ENCODE assay signal across 39 cellular contexts in genomic region chr11:7610393-7610792, GRCh38.
"Had no signal": no experiment of that assay in that cellular context is flagged by ENCODE, and none has a peak within 500 bp of the region (broad histone marks: within the 10 kb centered on the region; RNA-seq: fewer than 3 reads in every experiment).

No MANE protein-coding gene starts in this region.

- H3K27ac ChIP-seq: cardiac muscle cell, KMS-11, Peyer's patch, RWPE1, WERI-Rb-1 had no signal

- H3K9me3 ChIP-seq: ascending aorta, Peyer's patch had no signal

- H3K4me3 ChIP-seq: ascending aorta, cardiac muscle cell, Peyer's patch had no signal

- H3K4me1 Mint-ChIP-seq: activated CD4-positive, alpha-beta memory T cell treated with anti-CD3 and anti-CD28 coated beads, Interleukin-2, amount 10 ng/mL, durations not matched to agents 7 days and 5 days; activated CD8-positive, alpha-beta memory T cell treated with anti-CD3 and anti-CD28 coated beads, Interleukin-2, amount 10 ng/mL, durations not matched to agents 7 days and 5 days; activated naive CD4-positive, alpha-beta T cell treated with anti-CD3 and anti-CD28 coated beads, Interleukin-2, amount 50 U/mL, for 24 hours; activated naive CD8-positive, alpha-beta T cell treated with anti-CD3 and anti-CD28 coated beads, Interleukin-2, amount 10 ng/mL, durations not matched to agents 7 days and 5 days had no signal

- H3K27me3 Mint-ChIP-seq: activated CD4-positive, alpha-beta memory T cell treated with anti-CD3 and anti-CD28 coated beads, Interleukin-2, amount 10 ng/mL, durations not matched to agents 7 days and 5 days; activated CD8-positive, alpha-beta memory T cell treated with anti-CD3 and anti-CD28 coated beads, Interleukin-2, amount 10 ng/mL, durations not matched to agents 7 days and 5 days; activated naive CD4-positive, alpha-beta T cell treated with anti-CD3 and anti-CD28 coated beads, Interleukin-2, amount 50 U/mL, for 24 hours; activated naive CD8-positive, alpha-beta T cell treated with anti-CD3 and anti-CD28 coated beads, Interleukin-2, amount 10 ng/mL, durations not matched to agents 7 days and 5 days; activated T-cell treated with anti-CD3 and anti-CD28 coated beads, Interleukin-2, amount 50 U/mL, for 24 hours had no signal

- H3K36me3 ChIP-seq: cardiac muscle cell, WERI-Rb-1 had no signal

- H3K27me3 ChIP-seq: ascending aorta, cardiac muscle cell, Peyer's patch had no signal

- ATAC-seq: activated CD8-positive, alpha-beta memory T cell treated with anti-CD3 and anti-CD28 coated beads, Interleukin-2, amount 10 ng/mL, durations not matched to agents 7 days and 5 days; PC-3; Right ventricle myocardium inferior had no signal

- H3K36me3 Mint-ChIP-seq: activated CD8-positive, alpha-beta memory T cell treated with anti-CD3 and anti-CD28 coated beads, Interleukin-2, amount 10 ng/mL, durations not matched to agents 7 days and 5 days had no signal

- H3K4me3 Mint-ChIP-seq: activated CD4-positive, alpha-beta memory T cell treated with anti-CD3 and anti-CD28 coated beads, Interleukin-2, amount 10 ng/mL, durations not matched to agents 7 days and 5 days; activated CD8-positive, alpha-beta memory T cell treated with anti-CD3 and anti-CD28 coated beads, Interleukin-2, amount 10 ng/mL, durations not matched to agents 7 days and 5 days; activated naive CD4-positive, alpha-beta T cell treated with anti-CD3 and anti-CD28 coated beads, Interleukin-2, amount 50 U/mL, for 24 hours; activated naive CD8-positive, alpha-beta T cell treated with anti-CD3 and anti-CD28 coated beads, Interleukin-2, amount 10 ng/mL, durations not matched to agents 7 days and 5 days; activated T-cell treated with anti-CD3 and anti-CD28 coated beads, Interleukin-2, amount 50 U/mL, for 24 hours had no signal

- DNase-seq: activated CD4-positive, alpha-beta memory T cell treated with anti-CD3 and anti-CD28 coated beads, Interleukin-2, amount 10 ng/mL, durations not matched to agents 7 days and 5 days; activated CD4-positive, alpha-beta T cell treated with anti-CD3 and anti-CD28 coated beads for 1 hour; activated CD4-positive, alpha-beta T cell treated with anti-CD3 and anti-CD28 coated beads for 48 hours; activated CD4-positive, CD25-positive, alpha-beta regulatory T cell; activated CD8-positive, alpha-beta memory T cell treated with anti-CD3 and anti-CD28 coated beads for 24 hours; activated CD8-positive, alpha-beta memory T cell treated with anti-CD3 and anti-CD28 coated beads, Interleukin-2, amount 10 ng/mL, durations not matched to agents 7 days and 5 days; activated gamma-delta T cell; activated naive CD4-positive, alpha-beta T cell treated with Interleukin-2 at 50 U/mL for 16 hours; activated naive CD8-positive, alpha-beta T cell treated with anti-CD3 and anti-CD28 coated beads, Interleukin-2, amount 10 ng/mL, durations not matched to agents 7 days and 5 days; activated T-cell treated with anti-CD3 and anti-CD28 coated beads, Interleukin-2, amount 50 U/mL, for 24 hours; amygdala; MM.1S; MV-4-11; NCI-H1092; NCI-H1417; NCI-H146; NCI-H187; NCI-H2029 treated with DMSO at 0.1 percent for 48 hours; NCI-H2107; NCI-H2171; NCI-H510A; NCI-H526; NCI-H748 treated with DMSO at 0.1 percent for 48 hours; NK-92 treated with Interleukin-12 subunit alpha and Interleukin-12 subunit beta, amount 100 ng/mL, for 24 hours; PC-3; Peyer's patch; SIG-M5; SW 1271; T-helper 1 cell; T-helper 2 cell; T-helper 9 cell; WERI-Rb-1 had no signal

- H3K27ac Mint-ChIP-seq: activated CD4-positive, alpha-beta memory T cell treated with anti-CD3 and anti-CD28 coated beads, Interleukin-2, amount 10 ng/mL, durations not matched to agents 7 days and 5 days; activated CD8-positive, alpha-beta memory T cell treated with anti-CD3 and anti-CD28 coated beads, Interleukin-2, amount 10 ng/mL, durations not matched to agents 7 days and 5 days; activated naive CD4-positive, alpha-beta T cell treated with anti-CD3 and anti-CD28 coated beads, Interleukin-2, amount 50 U/mL, for 24 hours; activated naive CD8-positive, alpha-beta T cell treated with anti-CD3 and anti-CD28 coated beads, Interleukin-2, amount 10 ng/mL, durations not matched to agents 7 days and 5 days; activated T-cell treated with anti-CD3 and anti-CD28 coated beads, Interleukin-2, amount 50 U/mL, for 24 hours; activated T-helper 2 cell treated with anti-CD3 and anti-CD28 coated beads, Interferon-gamma antibody, Interleukin-2, Interleukin-4, amounts not matched to agents 10 μg/mL and 5 μg/mL and 100 μg/mL, durations not matched to agents 14 hours and 24 hours and 36 hours had no signal

- H3K9me3 Mint-ChIP-seq: activated CD4-positive, alpha-beta memory T cell treated with anti-CD3 and anti-CD28 coated beads, Interleukin-2, amount 10 ng/mL, durations not matched to agents 7 days and 5 days; activated naive CD4-positive, alpha-beta T cell treated with anti-CD3 and anti-CD28 coated beads, Interleukin-2, amount 50 U/mL, for 24 hours; activated naive CD8-positive, alpha-beta T cell treated with anti-CD3 and anti-CD28 coated beads, Interleukin-2, amount 10 ng/mL, durations not matched to agents 7 days and 5 days; activated T-cell treated with anti-CD3 and anti-CD28 coated beads, Interleukin-2, amount 50 U/mL, for 24 hours; activated T-helper 2 cell treated with anti-CD3 and anti-CD28 coated beads, Interferon-gamma antibody, Interleukin-2, Interleukin-4, amounts not matched to agents 10 μg/mL and 5 μg/mL and 100 μg/mL, durations not matched to agents 14 hours and 24 hours and 36 hours had no signal
